Comparison of ENCODE assay signal across 8 cellular contexts in the genomic region with DNA sequence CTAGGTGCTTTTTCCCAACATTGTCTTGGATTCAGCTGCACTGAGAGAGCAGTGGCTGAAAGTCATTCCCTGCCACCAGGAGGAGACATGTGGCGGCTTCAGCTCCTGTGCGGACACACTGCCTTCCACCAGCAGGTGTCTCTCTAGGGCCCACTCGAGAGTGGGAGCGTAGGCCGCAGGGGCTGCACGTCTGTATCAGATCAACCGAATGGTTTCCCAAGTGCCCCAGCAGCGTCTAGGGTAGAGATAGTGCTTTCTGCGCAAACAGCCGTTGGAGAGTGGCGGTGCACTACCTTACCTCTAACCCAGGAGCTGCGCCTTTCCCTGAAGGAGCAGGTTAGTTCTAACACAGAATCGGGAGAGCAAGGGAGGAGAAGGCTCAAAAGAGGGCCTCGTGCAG. TPM values are rescaled to one million over a fixed set of nuclear protein-coding genes. Genes with fewer than 3 reads are reported as not detected.
DNase-seq lines count a peak whose midpoint lies in the region; ATAC-seq and TF ChIP-seq lines count a peak whose summit lies in the region.

No MANE protein-coding gene starts in this region.

- POLR2A ChIA-PET in CD8-positive, alpha-beta memory T cell (lab: Charles Lee), result no interaction called here

- H3K4me3 ChIP-seq in CD8-positive, alpha-beta memory T cell (ENCODE audit: low read length), result no peak overlapping the region
- H3K4me3 ChIP-seq in left ventricle myocardium inferior, result no peak overlapping the region
- H3K4me3 ChIP-seq in skeletal muscle cell (ENCODE audit: low read depth, low read length), result no peak overlapping the region

- peak; percentile 10 to 63 (median 29) for DNase-seq in CD8-positive, alpha-beta memory T cell
- peak; percentile 87 for DNase-seq in H4 (ENCODE audit: low spot score)
- DNase-seq in RKO (ENCODE audit: low spot score), result peak; percentile 24
- DNase-seq in activated naive CD4-positive, alpha-beta T cell treated with Interleukin-2 at 50 U/mL for 16 hours, result peak; percentile 40
- DNase-seq in left ventricle myocardium inferior, result peak; percentile 68
- peak; percentile 8 for DNase-seq in skeletal muscle cell (ENCODE audit: low read depth)
- no peak for DNase-seq in DMS79 treated with DMSO at 0.1 percent for 48 hours (lab: John Stamatoyannopoulos, UW)

- intact Hi-C loops in left ventricle myocardium inferior (cut with micrococcal nuclease), result no loop called here

- no peak for ATAC-seq in HG03378 (IDR thresholded peaks at IDR 0.05; ENCODE audit: unreplicated experiment)

- H3K4me1 ChIP-seq in CD8-positive, alpha-beta memory T cell (ENCODE audit: insufficient read depth, low read length), result no peaks in the 10 kb centered on the region
- H3K4me1 ChIP-seq in left ventricle myocardium inferior, result peaks cover 7% of the 10 kb centered on the region

- peaks cover 0 to 6% (median 4%) of the 10 kb centered on the region in 3 donors for H3K4me1 Mint-ChIP-seq in CD8-positive, alpha-beta memory T cell

- no peak overlapping the region for H3K27ac Mint-ChIP-seq in CD8-positive, alpha-beta memory T cell

- no peaks in the 10 kb centered on the region for H3K9me3 ChIP-seq in CD8-positive, alpha-beta memory T cell (ENCODE audit: low read length)
- H3K9me3 ChIP-seq in left ventricle myocardium inferior (replicated peaks), result no peaks in the 10 kb centered on the region

- H3K36me3 ChIP-seq in CD8-positive, alpha-beta memory T cell (ENCODE audit: insufficient read depth, low read length), result no peaks in the 10 kb centered on the region
- peaks cover 14% of the 10 kb centered on the region for H3K36me3 ChIP-seq in left ventricle myocardium inferior

- H3K27ac ChIP-seq in CD8-positive, alpha-beta memory T cell (ENCODE audit: low read depth, low read length), result no peak overlapping the region
- no peak overlapping the region for H3K27ac ChIP-seq in left ventricle myocardium inferior (replicated peaks)

- no peaks in the 10 kb centered on the region for H3K36me3 Mint-ChIP-seq in CD8-positive, alpha-beta memory T cell

- no peak overlapping the region for H3K4me3 Mint-ChIP-seq in CD8-positive, alpha-beta memory T cell

- CTCF ChIA-PET in CD8-positive, alpha-beta memory T cell (lab: Charles Lee), result interaction anchor here (5.6 kb wide), 1 partner anchor 255 kb away, joined by 27 read pairs; no protein-coding TSS in a partner anchor

- no peaks in the 10 kb centered on the region for H3K9me3 Mint-ChIP-seq in CD8-positive, alpha-beta memory T cell

- peaks cover 3% of the 10 kb centered on the region in 2 donors for H3K27me3 Mint-ChIP-seq in CD8-positive, alpha-beta memory T cell

- TF ChIP-seq CTCF in left ventricle myocardium inferior (IDR thresholded peaks at IDR 0.05; ENCODE audit: borderline replicate concordance), result peak; percentile 83

- H3K27me3 ChIP-seq in CD8-positive, alpha-beta memory T cell (ENCODE audit: insufficient read depth, low read length, poor library complexity, severe bottlenecking), result no peaks in the 10 kb centered on the region
- H3K27me3 ChIP-seq in left ventricle myocardium inferior (ENCODE audit: low read depth), result no peaks in the 10 kb centered on the region

RNA-seq across cellular contexts. Expression of gene PAPOLB, which starts 31.7 kb away (rescaled TPM):
- not detected for total RNA-seq in CD8-positive, alpha-beta memory T cell
- not detected for polyA plus RNA-seq in CD8-positive, alpha-beta memory T cell
- total RNA-seq in H4 (2014; rRNA removed; shearing (Covaris generic)), result 0.02 TPM in 1 of 2 replicates, not detected in the other
- 0.05 TPM for total RNA-seq in left ventricle myocardium inferior

RNA-seq across cellular contexts. Expression of gene RADIL, which starts 53.3 kb away (rescaled TPM):
- under 1 TPM; 0.04 to 0.20 TPM for total RNA-seq in CD8-positive, alpha-beta memory T cell
- not detected for polyA plus RNA-seq in CD8-positive, alpha-beta memory T cell
- 1.3 and 1.4 TPM in 2 replicates for total RNA-seq in H4 (2014; rRNA removed; shearing (Covaris generic))
- total RNA-seq in left ventricle myocardium inferior, result 4.5 TPM

RNA-seq across cellular contexts. Expression of gene AP5Z1, which starts 54.8 kb away (rescaled TPM):
- total RNA-seq in CD8-positive, alpha-beta memory T cell, result 10 to 100 TPM; 47.8 to 49.8 TPM
- 38.9 TPM for polyA plus RNA-seq in CD8-positive, alpha-beta memory T cell
- total RNA-seq in H4 (2014; rRNA removed; shearing (Covaris generic)), result 14.6 and 16.8 TPM in 2 replicates
- 13.4 TPM for total RNA-seq in left ventricle myocardium inferior
